ENCODE assay signal across 9 cellular contexts in the genomic region with DNA sequence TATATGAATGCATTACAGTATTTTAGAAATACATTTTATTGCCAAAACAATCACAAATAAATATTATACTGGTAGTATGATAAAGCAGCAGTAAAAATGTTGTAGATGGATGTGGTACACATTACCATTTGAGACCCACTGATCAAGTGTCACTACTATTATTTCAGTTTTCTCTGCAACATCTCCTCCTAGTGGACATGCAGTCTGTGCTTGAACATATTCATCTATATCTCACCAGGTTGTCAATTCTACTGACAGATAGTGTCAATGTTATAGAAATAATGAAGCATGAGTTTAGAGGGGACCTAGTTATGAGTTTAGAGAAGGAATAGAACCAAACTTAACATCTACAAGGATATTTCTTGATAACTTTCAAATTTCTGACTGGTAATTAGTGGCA. TPM values are rescaled to one million over a fixed set of nuclear protein-coding genes. Genes with fewer than 3 reads are reported as not detected.
DNase-seq lines count a peak whose midpoint lies in the region; ATAC-seq and TF ChIP-seq lines count a peak whose summit lies in the region.
"Had no signal": no experiment of that assay in that cellular context is flagged by ENCODE, and none has a peak within 500 bp of the region (broad histone marks: within the 10 kb centered on the region; RNA-seq: fewer than 3 reads in every experiment).

No MANE protein-coding gene starts in this region.

- H3K4me1 Mint-ChIP-seq in HFFc6 (ENCODE audit: low read depth): no peaks in the 10 kb centered on the region
- no peaks in the 10 kb centered on the region for H3K4me1 Mint-ChIP-seq in WTC11

- H3K36me3 Mint-ChIP-seq in HFFc6 (ENCODE audit: low read depth) (peaks cover 6% of the 10 kb centered on the region), WTC11 (peaks cover 58% of the 10 kb centered on the region)

- DNase-seq in DMS114 treated with DMSO at 0.1 percent for 48 hours (lab: John Stamatoyannopoulos, UW; ENCODE audit: unreplicated experiment): peak; percentile 4
- no peak for DNase-seq in HFFc6
- no peak for DNase-seq in WTC11 (ENCODE audit: low spot score)
- DNase-seq in kidney tubule cell (ENCODE audit: low spot score): peak; percentile 41
- no peak for DNase-seq in stimulated activated CD4-positive, alpha-beta T cell treated with anti-CD3 and anti-CD28 coated beads, Interleukin-4, amount 100 ng/mL, for 4 hours
- no peak for DNase-seq in T-helper 9 cell

- H3K9me3 Mint-ChIP-seq in HFFc6 (peaks cover 23% of the 10 kb centered on the region), WTC11 (peaks cover 52% of the 10 kb centered on the region)

- POLR2A ChIA-PET in WTC11 (lab: Charles Lee): no interaction called here

- ATAC-seq in WTC11 (no peak), HG02840 (IDR thresholded peaks at IDR 0.05; ENCODE audit: low FRiP score, unreplicated experiment) (no peak), GM18858 (IDR thresholded peaks at IDR 0.05; ENCODE audit: unreplicated experiment) (no peak)
- ATAC-seq: gastroesophageal sphincter had no signal

- H3K27ac Mint-ChIP-seq in HFFc6 (no peak overlapping the region), WTC11 (no peak overlapping the region)

- TF ChIP-seq CTCF in HFFc6 (IDR thresholded peaks at IDR 0.05) (peak; percentile 77), WTC11 (IDR thresholded peaks at IDR 0.05) (peak; percentile 28; the same call in 1 of the 2 replicates)

- CTCF ChIA-PET in WTC11 (lab: Charles Lee): no interaction called here

- no peak overlapping the region for H3K4me3 Mint-ChIP-seq in HFFc6
- no peak overlapping the region for H3K4me3 Mint-ChIP-seq in WTC11

- H3K27me3 Mint-ChIP-seq in HFFc6 (ENCODE audit: insufficient read depth): no peaks in the 10 kb centered on the region; the same call in 1 of the 2 replicates
- H3K27me3 Mint-ChIP-seq in WTC11 (ENCODE audit: low read depth): peaks cover 12% of the 10 kb centered on the region

TF ChIP-seq in WTC11, 78 proteins besides CTCF, POLR2A, EP300 and RAD21:
- TF ChIP-seq JAZF1 (CRISPR knock-in tag; IDR thresholded peaks at IDR 0.05): no peak
- TF ChIP-seq SMAD4 (CRISPR knock-in tag; IDR thresholded peaks at IDR 0.05): no peak
- no peak for TF ChIP-seq ZNF138 (CRISPR knock-in tag; conservative IDR thresholded peaks at IDR 0.05)
- TF ChIP-seq ARID4B (CRISPR knock-in tag; IDR thresholded peaks at IDR 0.05; ENCODE audit: borderline replicate concordance): no peak
- TF ChIP-seq FOXP1 (CRISPR knock-in tag; IDR thresholded peaks at IDR 0.05; ENCODE audit: borderline replicate concordance): no peak
- no peak for TF ChIP-seq ATF2 (CRISPR knock-in tag; IDR thresholded peaks at IDR 0.05; ENCODE audit: borderline replicate concordance, low read depth)
- TF ChIP-seq CREB1 (CRISPR knock-in tag; IDR thresholded peaks at IDR 0.05): no peak
- no peak for TF ChIP-seq IRF2 (CRISPR knock-in tag; IDR thresholded peaks at IDR 0.05; ENCODE audit: borderline replicate concordance, low read depth)
- TF ChIP-seq SP1 (CRISPR knock-in tag; conservative IDR thresholded peaks at IDR 0.05): no peak
- no peak for TF ChIP-seq MXD4 (CRISPR knock-in tag; IDR thresholded peaks at IDR 0.05; ENCODE audit: borderline replicate concordance)
- TF ChIP-seq OVOL2 (CRISPR knock-in tag; IDR thresholded peaks at IDR 0.05; ENCODE audit: borderline replicate concordance): no peak
- TF ChIP-seq ZNF396 (CRISPR knock-in tag; IDR thresholded peaks at IDR 0.05; ENCODE audit: borderline replicate concordance): no peak
- no peak for TF ChIP-seq ZMAT4 (CRISPR knock-in tag; IDR thresholded peaks at IDR 0.05)
- no peak for TF ChIP-seq HMGA2 (CRISPR knock-in tag; IDR thresholded peaks at IDR 0.05)

RNA-seq across cellular contexts. Expression of gene ELOVL7, which starts 39.2 kb away (rescaled TPM):
- under 1 TPM in 2 of 6 experiments, not detected in 4; 0.07 to 0.17 TPM for total RNA-seq in HFFc6 (2021; fragmentation: NEBNext Ultra II Directional; extraction: Animal tissue kit (Norgen Biotek cat#: 25700))
- total RNA-seq in WTC11 (2021): 7.1 to 8.5 TPM (median 7.8 TPM) in 3 replicates

Comparison
In these comparisons a context has a peak if more than half of its experiments do, and no peak if none do; other contexts are left out.
1. DNase-seq: peak in DMS114 treated with DMSO at 0.1 percent for 48 hours (single experiment) and kidney tubule cell (single experiment); none in HFFc6 (single experiment), WTC11 (single experiment), stimulated activated CD4-positive, alpha-beta T cell treated with anti-CD3 and anti-CD28 coated beads, Interleukin-4, amount 100 ng/mL, for 4 hours (0 of 2) and T-helper 9 cell (single experiment).